12 cellular contexts compared by ENCODE assay signal in genomic region chr11:46049325-46049860, GRCh38.
A peak's percentile ranks its signal among the peaks of the same experiment; 100 is the strongest.
DNase-seq lines count a peak whose midpoint lies in the region; TF ChIP-seq lines count a peak whose summit lies in the region.
"Had no signal": no experiment of that assay in that cellular context is flagged by ENCODE, and none has a peak within 500 bp of the region (broad histone marks: within the 10 kb centered on the region; RNA-seq: fewer than 3 reads in every experiment).

No MANE protein-coding gene starts in this region.

- peaks cover 5% of the 10 kb centered on the region for H3K79me1 ChIP-seq in trophoblast cell (ENCODE audit: low read length)

- no peaks in the 10 kb centered on the region for H3K36me3 Mint-ChIP-seq in glutamatergic neuron (ENCODE audit: unreplicated experiment)

- H3K27ac Mint-ChIP-seq in glutamatergic neuron (ENCODE audit: unreplicated experiment), result peak overlapping the region; percentile 84
- H3K27ac Mint-ChIP-seq: activated CD8-positive, alpha-beta T cell treated with anti-CD3 and anti-CD28 coated beads, Interleukin-2, amount 10 ng/mL, durations not matched to agents 7 days and 5 days had no signal

- H3K4me1 ChIP-seq in trophoblast cell (ENCODE audit: control insufficient read depth in 1 of 2, insufficient read depth in 2 of 2, low read length in 2 of 2), result peaks cover 10 to 18% of the 10 kb centered on the region in 2 experiments

- no peak overlapping the region for H3K14ac ChIP-seq in trophoblast cell (ENCODE audit: low read length)

- peaks cover 36% of the 10 kb centered on the region for H3K4me1 Mint-ChIP-seq in glutamatergic neuron (ENCODE audit: low read depth, unreplicated experiment)

- peak overlapping the region; percentile 66 for H2AK5ac ChIP-seq in trophoblast cell (ENCODE audit: low read length)

- no peaks in the 10 kb centered on the region for H3K9me3 ChIP-seq in trophoblast cell (ENCODE audit: insufficient read depth, low read depth, low read length)

- no peak overlapping the region for H3K4ac ChIP-seq in trophoblast cell (ENCODE audit: low read depth, low read length)

- H2BK5ac ChIP-seq in trophoblast cell (ENCODE audit: low read depth, low read length, poor library complexity), result peak overlapping the region; percentile 3

- no peak overlapping the region for H4K12ac ChIP-seq in trophoblast cell (ENCODE audit: low read depth, low read length)

- H3K9ac ChIP-seq in trophoblast cell (ENCODE audit: low read length), result no peak overlapping the region

- no peaks in the 10 kb centered on the region for H3K36me3 ChIP-seq in trophoblast cell (ENCODE audit: control insufficient read depth in 1 of 2, insufficient read depth in 2 of 2, low read length in 2 of 2)

- TF ChIP-seq CTCF in glutamatergic neuron (IDR thresholded peaks at IDR 0.05; ENCODE audit: partially characterized antibody, unreplicated experiment), result no peak

- no peak overlapping the region for H2AFZ ChIP-seq in trophoblast cell (ENCODE audit: insufficient read depth, low read length, poor library complexity)

- no peak overlapping the region for H3K4me3 ChIP-seq in trophoblast cell (ENCODE audit: low read depth, low read length)

- peak; percentile 53 for DNase-seq in DMS 273 (lab: John Stamatoyannopoulos, UW; ENCODE audit: unreplicated experiment)
- DNase-seq in DMS 273 treated with DMSO at 0.1 percent for 48 hours (lab: John Stamatoyannopoulos, UW), result no peak
- peak; percentile 66 to 91 for DNase-seq in NCI-H2081 (lab: John Stamatoyannopoulos, UW)
- DNase-seq in glutamatergic neuron, result peak; percentile 18
- DNase-seq in trophoblast cell, result no peak
- DNase-seq in glomerular visceral epithelial cell (ENCODE audit: extremely low spot score), result no peak
- no peak for DNase-seq in NCI-H1048 (lab: John Stamatoyannopoulos, UW)
- DNase-seq in DMS79 treated with DMSO at 0.1 percent for 48 hours (lab: John Stamatoyannopoulos, UW), result no peak
- DNase-seq: activated CD8-positive, alpha-beta T cell treated with anti-CD3 and anti-CD28 coated beads, Interleukin-2, amount 10 ng/mL, durations not matched to agents 7 days and 5 days; CD8-positive, alpha-beta memory T cell; NCI-H82 had no signal

- H3K27ac ChIP-seq in trophoblast cell (ENCODE audit: low read depth, low read length), result peak overlapping the region; percentile 55
- H3K27ac ChIP-seq: 22Rv1 had no signal

- no peak overlapping the region for H4K8ac ChIP-seq in trophoblast cell (ENCODE audit: low read depth, low read length)

- H3K79me2 ChIP-seq in trophoblast cell (ENCODE audit: control insufficient read depth, insufficient read depth, low read length, poor library complexity), result no peaks in the 10 kb centered on the region

- no peaks in the 10 kb centered on the region for H3K9me3 Mint-ChIP-seq in glutamatergic neuron (ENCODE audit: unreplicated experiment)
- H3K9me3 Mint-ChIP-seq: CD8-positive, alpha-beta memory T cell had no signal

- H4K91ac ChIP-seq in trophoblast cell (ENCODE audit: low read depth, low read length), result peak overlapping the region; percentile 32

- no peak overlapping the region for H3K23ac ChIP-seq in trophoblast cell (ENCODE audit: low read length)

- H3K4me2 ChIP-seq in trophoblast cell (ENCODE audit: low read length), result peak overlapping the region; percentile 43

- no peaks in the 10 kb centered on the region for H3K27me3 Mint-ChIP-seq in glutamatergic neuron (ENCODE audit: unreplicated experiment)

- peak overlapping the region; percentile 91 for H2BK12ac ChIP-seq in trophoblast cell (ENCODE audit: low read length)

- no CpG with 5 or more reads among the region's 7 CpGs for WGBS in trophoblast cell (ENCODE audit: extremely low coverage, insufficient coverage, insufficient read length)

- H3K18ac ChIP-seq in trophoblast cell (ENCODE audit: low read length), result no peak overlapping the region

- no peaks in the 10 kb centered on the region for H3K27me3 ChIP-seq in trophoblast cell (ENCODE audit: insufficient read depth, low read length)

- peak overlapping the region; percentile 30 for H3K4me3 Mint-ChIP-seq in glutamatergic neuron (ENCODE audit: unreplicated experiment)
- H3K4me3 Mint-ChIP-seq: activated CD8-positive, alpha-beta T cell treated with anti-CD3 and anti-CD28 coated beads, Interleukin-2, amount 10 ng/mL, durations not matched to agents 7 days and 5 days had no signal

- H2BK120ac ChIP-seq in trophoblast cell (ENCODE audit: insufficient read depth, low read length, poor library complexity), result no peak overlapping the region

Comparison
In these comparisons a context has a peak if more than half of its experiments do, and no peak if none do; other contexts are left out.
1. DNase-seq: peak in DMS 273 (single experiment), NCI-H2081 (2 of 2) and glutamatergic neuron (single experiment); none in DMS 273 treated with DMSO at 0.1 percent for 48 hours (single experiment), trophoblast cell (0 of 2), glomerular visceral epithelial cell (single experiment), NCI-H1048 (single experiment) and DMS79 treated with DMSO at 0.1 percent for 48 hours (single experiment).